In the genomic region with DNA sequence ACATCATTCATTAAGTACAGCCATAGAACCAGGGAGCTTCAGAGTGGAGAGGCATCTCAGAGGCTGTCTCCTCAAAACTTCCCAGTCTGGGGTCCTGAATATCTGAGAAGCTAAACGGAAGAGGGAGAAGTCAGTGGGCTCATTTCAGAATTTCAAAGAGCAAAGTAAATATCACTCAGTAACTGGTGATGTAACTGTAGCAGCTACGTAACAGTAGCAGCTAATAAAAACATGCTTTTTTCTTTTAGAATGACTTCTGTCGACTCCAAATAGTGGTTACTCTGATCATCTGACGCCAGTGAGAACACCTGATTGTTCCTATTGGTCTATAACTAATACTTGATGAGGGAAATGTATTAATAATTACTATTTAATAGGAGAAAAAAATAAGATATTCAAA, we compare ENCODE assay signal across 24 cellular contexts.
"Had no signal": no experiment of that assay in that cellular context is flagged by ENCODE, and none has a peak within 500 bp of the region (broad histone marks: within the 10 kb centered on the region; RNA-seq: fewer than 3 reads in every experiment).

No MANE protein-coding gene starts in this region.

- H3K4me3 Mint-ChIP-seq: mesothelial cell of epicardium, naive B cell had no signal

- H3K27ac Mint-ChIP-seq: mesothelial cell of epicardium, naive B cell had no signal

- DNase-seq: dermis blood vessel endothelial cell; dorsolateral prefrontal cortex; effector CD4-positive, alpha-beta T cell; effector memory CD4-positive, alpha-beta T cell; foreskin keratinocyte; head of caudate nucleus; heart right ventricle; hippocampal formation; left cardiac atrium; left lung; left ventricle myocardium superior; lower lobe of right lung; mesenchymal stem cell; mucosa of descending colon; naive B cell had no signal

- H3K36me3 ChIP-seq: esophagus muscularis mucosa, gastroesophageal sphincter, heart right ventricle, left lung, lower lobe of right lung had no signal

- H3K4me3 ChIP-seq: coronary artery, dorsolateral prefrontal cortex, esophagus muscularis mucosa, gastroesophageal sphincter, heart right ventricle, left lung, lower lobe of right lung, mucosa of descending colon had no signal

- H3K4me1 ChIP-seq: esophagus muscularis mucosa, foreskin keratinocyte, left lung, lower lobe of right lung had no signal

- ATAC-seq: foreskin keratinocyte, gastroesophageal sphincter, heart right ventricle, left cardiac atrium, left lung, left ventricle myocardium superior, lower lobe of right lung, mucosa of descending colon had no signal

- H3K36me3 Mint-ChIP-seq: mesothelial cell of epicardium, naive B cell had no signal

- H3K27ac ChIP-seq: coronary artery, dorsolateral prefrontal cortex, esophagus muscularis mucosa, foreskin keratinocyte, gastroesophageal sphincter, heart right ventricle, left lung, lower lobe of right lung had no signal

- H3K4me1 Mint-ChIP-seq: mesothelial cell of epicardium had no signal

- H3K9me3 ChIP-seq: esophagus muscularis mucosa, gastroesophageal sphincter, heart right ventricle, left lung, lower lobe of right lung, mucosa of descending colon had no signal

- FAIRE-seq: colon, endothelial cell of umbilical vein, frontal cortex, islet of Langerhans, keratinocyte had no signal

- H3K27me3 ChIP-seq: dorsolateral prefrontal cortex, heart right ventricle, left lung had no signal

- H3K9me3 Mint-ChIP-seq: mesothelial cell of epicardium, naive B cell had no signal
